In the genomic region with DNA sequence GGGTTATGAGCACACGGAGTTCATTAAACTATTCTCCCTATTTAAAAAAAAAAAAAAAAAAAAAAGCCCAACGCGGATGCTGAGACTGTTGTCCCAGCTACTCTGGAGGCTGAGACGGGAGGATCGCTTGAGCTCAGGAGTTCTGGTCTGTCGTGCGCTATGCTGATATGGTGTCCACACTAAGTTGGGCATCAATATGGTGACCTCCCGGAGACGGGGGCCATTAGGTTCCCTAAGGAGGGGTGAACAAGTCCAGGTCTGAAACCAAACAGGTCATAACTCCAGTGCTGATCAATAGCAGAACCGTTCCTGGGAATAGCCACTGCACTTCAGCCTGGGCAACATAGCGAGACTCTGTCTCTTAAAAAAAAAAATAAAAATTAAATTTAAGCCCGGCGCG, we compare ENCODE assay signal across 1 cellular context.
TF ChIP-seq lines count a peak whose summit lies in the region.

No MANE protein-coding gene starts in this region.

TF ChIP-seq in K562, 482 proteins besides CTCF, POLR2A, EP300 and RAD21:
- no peak for TF ChIP-seq TBL1XR1 (IDR thresholded peaks at IDR 0.05; ENCODE audit: low read length in 2 of 2)
- TF ChIP-seq ZNF699 (CRISPR knock-in tag; IDR thresholded peaks at IDR 0.05; ENCODE audit: insufficient replicate concordance): no peak
- TF ChIP-seq ZNF79 (CRISPR knock-in tag; IDR thresholded peaks at IDR 0.05; ENCODE audit: low read depth): no peak
- no peak for TF ChIP-seq TEAD1 (CRISPR knock-in tag; IDR thresholded peaks at IDR 0.05)
- no peak for TF ChIP-seq ZNF174 (CRISPR knock-in tag; IDR thresholded peaks at IDR 0.05)
- TF ChIP-seq FOSL1 (tag; conservative IDR thresholded peaks at IDR 0.05): no peak
- no peak for TF ChIP-seq JUN (IDR thresholded peaks at IDR 0.05; ENCODE audit: borderline replicate concordance, low read depth, low read length)
- TF ChIP-seq JUN (CRISPR knock-in tag; IDR thresholded peaks at IDR 0.05; ENCODE audit: borderline replicate concordance): no peak
- TF ChIP-seq, protein P1, sequence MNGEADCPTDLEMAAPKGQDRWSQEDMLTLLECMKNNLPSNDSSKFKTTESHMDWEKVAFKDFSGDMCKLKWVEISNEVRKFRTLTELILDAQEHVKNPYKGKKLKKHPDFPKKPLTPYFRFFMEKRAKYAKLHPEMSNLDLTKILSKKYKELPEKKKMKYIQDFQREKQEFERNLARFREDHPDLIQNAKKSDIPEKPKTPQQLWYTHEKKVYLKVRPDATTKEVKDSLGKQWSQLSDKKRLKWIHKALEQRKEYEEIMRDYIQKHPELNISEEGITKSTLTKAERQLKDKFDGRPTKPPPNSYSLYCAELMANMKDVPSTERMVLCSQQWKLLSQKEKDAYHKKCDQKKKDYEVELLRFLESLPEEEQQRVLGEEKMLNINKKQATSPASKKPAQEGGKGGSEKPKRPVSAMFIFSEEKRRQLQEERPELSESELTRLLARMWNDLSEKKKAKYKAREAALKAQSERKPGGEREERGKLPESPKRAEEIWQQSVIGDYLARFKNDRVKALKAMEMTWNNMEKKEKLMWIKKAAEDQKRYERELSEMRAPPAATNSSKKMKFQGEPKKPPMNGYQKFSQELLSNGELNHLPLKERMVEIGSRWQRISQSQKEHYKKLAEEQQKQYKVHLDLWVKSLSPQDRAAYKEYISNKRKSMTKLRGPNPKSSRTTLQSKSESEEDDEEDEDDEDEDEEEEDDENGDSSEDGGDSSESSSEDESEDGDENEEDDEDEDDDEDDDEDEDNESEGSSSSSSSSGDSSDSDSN (IDR thresholded peaks at IDR 0.05; ENCODE audit: borderline replicate concordance in 1 of 2, low read depth in 2 of 2, low read length in 2 of 2): no peak
- TF ChIP-seq, protein P2, sequence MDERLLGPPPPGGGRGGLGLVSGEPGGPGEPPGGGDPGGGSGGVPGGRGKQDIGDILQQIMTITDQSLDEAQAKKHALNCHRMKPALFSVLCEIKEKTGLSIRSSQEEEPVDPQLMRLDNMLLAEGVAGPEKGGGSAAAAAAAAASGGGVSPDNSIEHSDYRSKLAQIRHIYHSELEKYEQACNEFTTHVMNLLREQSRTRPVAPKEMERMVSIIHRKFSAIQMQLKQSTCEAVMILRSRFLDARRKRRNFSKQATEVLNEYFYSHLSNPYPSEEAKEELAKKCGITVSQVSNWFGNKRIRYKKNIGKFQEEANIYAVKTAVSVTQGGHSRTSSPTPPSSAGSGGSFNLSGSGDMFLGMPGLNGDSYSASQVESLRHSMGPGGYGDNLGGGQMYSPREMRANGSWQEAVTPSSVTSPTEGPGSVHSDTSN (CRISPR knock-in tag; IDR thresholded peaks at IDR 0.05; ENCODE audit: low read depth): no peak
- TF ChIP-seq, protein P2 (tag; conservative IDR thresholded peaks at IDR 0.05; ENCODE audit: low read depth): no peak
- no peak for TF ChIP-seq OTX1 (CRISPR knock-in tag; IDR thresholded peaks at IDR 0.05)
